Comparison of ENCODE assay signal across 1 cellular context in the genomic region with DNA sequence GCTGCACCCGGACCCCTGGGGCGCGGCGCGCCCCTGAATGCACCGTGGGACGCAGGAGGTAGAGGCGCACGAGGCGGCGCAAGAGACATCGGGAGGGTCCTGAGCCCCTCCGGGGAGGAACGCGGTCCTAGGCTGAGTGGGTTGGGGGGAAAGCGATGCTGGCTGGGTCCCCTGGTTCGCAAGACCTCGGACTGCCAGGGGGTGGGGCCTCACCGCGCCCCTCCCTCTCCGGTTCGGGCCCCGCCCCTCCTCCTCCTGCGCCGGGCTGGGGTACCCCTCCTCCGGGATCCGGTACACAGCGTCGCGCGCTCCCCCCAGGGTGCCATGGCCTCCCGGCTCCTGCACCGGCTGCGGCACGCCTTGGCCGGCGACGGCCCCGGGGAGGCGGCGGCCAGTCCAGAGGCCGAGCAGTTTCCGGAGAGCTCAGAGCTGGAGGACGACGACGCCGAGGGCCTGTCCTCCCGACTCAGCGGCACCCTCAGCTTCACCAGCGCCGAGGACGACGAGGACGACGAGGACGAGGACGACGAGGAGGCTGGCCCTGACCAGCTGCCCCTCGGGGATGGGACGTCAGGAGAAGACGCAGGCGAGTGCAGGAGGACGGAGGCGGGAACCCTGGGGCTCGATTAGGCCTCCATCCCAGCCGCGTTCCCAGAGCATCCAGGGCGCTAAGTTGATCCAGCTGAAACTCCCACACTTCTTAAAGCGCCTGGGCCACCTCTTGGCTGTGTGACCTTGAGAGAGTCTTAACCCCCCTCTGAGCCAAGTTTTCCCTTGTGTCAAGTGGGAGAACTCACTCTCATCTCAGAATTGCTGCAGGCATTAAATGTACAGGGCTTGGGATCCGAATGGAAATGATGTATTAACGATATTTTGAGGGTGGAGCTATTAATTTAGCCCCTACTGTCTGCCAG.
TF ChIP-seq lines count a peak whose summit lies in the region.

No MANE protein-coding gene starts in this region.

TF ChIP-seq in HepG2, 621 proteins besides CTCF, POLR2A, EP300 and RAD21 (continued from another document and continues in another):
- TF ChIP-seq, protein P1, sequence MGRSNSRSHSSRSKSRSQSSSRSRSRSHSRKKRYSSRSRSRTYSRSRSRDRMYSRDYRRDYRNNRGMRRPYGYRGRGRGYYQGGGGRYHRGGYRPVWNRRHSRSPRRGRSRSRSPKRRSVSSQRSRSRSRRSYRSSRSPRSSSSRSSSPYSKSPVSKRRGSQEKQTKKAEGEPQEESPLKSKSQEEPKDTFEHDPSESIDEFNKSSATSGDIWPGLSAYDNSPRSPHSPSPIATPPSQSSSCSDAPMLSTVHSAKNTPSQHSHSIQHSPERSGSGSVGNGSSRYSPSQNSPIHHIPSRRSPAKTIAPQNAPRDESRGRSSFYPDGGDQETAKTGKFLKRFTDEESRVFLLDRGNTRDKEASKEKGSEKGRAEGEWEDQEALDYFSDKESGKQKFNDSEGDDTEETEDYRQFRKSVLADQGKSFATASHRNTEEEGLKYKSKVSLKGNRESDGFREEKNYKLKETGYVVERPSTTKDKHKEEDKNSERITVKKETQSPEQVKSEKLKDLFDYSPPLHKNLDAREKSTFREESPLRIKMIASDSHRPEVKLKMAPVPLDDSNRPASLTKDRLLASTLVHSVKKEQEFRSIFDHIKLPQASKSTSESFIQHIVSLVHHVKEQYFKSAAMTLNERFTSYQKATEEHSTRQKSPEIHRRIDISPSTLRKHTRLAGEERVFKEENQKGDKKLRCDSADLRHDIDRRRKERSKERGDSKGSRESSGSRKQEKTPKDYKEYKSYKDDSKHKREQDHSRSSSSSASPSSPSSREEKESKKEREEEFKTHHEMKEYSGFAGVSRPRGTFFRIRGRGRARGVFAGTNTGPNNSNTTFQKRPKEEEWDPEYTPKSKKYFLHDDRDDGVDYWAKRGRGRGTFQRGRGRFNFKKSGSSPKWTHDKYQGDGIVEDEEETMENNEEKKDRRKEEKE (IDR thresholded peaks at IDR 0.05) = no peak
- TF ChIP-seq ZFP41 (CRISPR knock-in tag; IDR thresholded peaks at IDR 0.05; ENCODE audit: borderline replicate concordance) = no peak
- TF ChIP-seq, protein P2, sequence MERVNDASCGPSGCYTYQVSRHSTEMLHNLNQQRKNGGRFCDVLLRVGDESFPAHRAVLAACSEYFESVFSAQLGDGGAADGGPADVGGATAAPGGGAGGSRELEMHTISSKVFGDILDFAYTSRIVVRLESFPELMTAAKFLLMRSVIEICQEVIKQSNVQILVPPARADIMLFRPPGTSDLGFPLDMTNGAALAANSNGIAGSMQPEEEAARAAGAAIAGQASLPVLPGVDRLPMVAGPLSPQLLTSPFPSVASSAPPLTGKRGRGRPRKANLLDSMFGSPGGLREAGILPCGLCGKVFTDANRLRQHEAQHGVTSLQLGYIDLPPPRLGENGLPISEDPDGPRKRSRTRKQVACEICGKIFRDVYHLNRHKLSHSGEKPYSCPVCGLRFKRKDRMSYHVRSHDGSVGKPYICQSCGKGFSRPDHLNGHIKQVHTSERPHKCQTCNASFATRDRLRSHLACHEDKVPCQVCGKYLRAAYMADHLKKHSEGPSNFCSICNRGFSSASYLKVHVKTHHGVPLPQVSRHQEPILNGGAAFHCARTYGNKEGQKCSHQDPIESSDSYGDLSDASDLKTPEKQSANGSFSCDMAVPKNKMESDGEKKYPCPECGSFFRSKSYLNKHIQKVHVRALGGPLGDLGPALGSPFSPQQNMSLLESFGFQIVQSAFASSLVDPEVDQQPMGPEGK (CRISPR knock-in tag; IDR thresholded peaks at IDR 0.05) = peak; percentile 72
- TF ChIP-seq REPIN1 (CRISPR knock-in tag; IDR thresholded peaks at IDR 0.05; ENCODE audit: borderline replicate concordance, low read depth) = no peak
- TF ChIP-seq ZNF263 (CRISPR knock-in tag; IDR thresholded peaks at IDR 0.05) = peak; percentile 65
- no peak for TF ChIP-seq SSRP1 (CRISPR knock-in tag; IDR thresholded peaks at IDR 0.05)
- TF ChIP-seq SP1 (IDR thresholded peaks at IDR 0.05) = no peak
- peak; percentile 69 for TF ChIP-seq SP1 (CRISPR knock-in tag; IDR thresholded peaks at IDR 0.05)
- no peak; the same call in 1 of the 2 replicates for TF ChIP-seq SALL2 (CRISPR knock-in tag; IDR thresholded peaks at IDR 0.05)
- TF ChIP-seq, protein P3, sequence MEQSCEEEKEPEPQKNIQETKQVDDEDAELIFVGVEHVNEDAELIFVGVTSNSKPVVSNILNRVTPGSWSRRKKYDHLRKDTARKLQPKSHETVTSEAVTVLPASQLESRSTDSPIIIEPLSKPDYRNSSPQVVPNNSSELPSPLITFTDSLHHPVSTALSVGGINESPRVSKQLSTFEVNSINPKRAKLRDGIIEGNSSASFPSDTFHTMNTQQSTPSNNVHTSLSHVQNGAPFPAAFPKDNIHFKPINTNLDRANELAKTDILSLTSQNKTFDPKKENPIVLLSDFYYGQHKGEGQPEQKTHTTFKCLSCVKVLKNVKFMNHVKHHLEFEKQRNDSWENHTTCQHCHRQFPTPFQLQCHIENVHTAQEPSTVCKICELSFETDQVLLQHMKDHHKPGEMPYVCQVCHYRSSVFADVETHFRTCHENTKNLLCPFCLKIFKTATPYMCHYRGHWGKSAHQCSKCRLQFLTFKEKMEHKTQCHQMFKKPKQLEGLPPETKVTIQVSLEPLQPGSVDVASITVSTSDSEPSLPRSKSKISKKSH (CRISPR knock-in tag; IDR thresholded peaks at IDR 0.05; ENCODE audit: borderline replicate concordance) = peak; percentile 62; the same call in 1 of the 2 replicates
- TF ChIP-seq ZMYM4 (CRISPR knock-in tag; IDR thresholded peaks at IDR 0.05) = peak; percentile 37
- peak; percentile 94 for TF ChIP-seq ZFX (CRISPR knock-in tag; IDR thresholded peaks at IDR 0.05; ENCODE audit: low read depth)
- peak; percentile 9; the same call in 1 of the 2 replicates for TF ChIP-seq ZFP36L1 (CRISPR knock-in tag; IDR thresholded peaks at IDR 0.05)
- no peak for TF ChIP-seq NONO (IDR thresholded peaks at IDR 0.05)
- peak; percentile 86 for TF ChIP-seq NONO (CRISPR knock-in tag; conservative IDR thresholded peaks at IDR 0.05)
- TF ChIP-seq GFI1 (CRISPR knock-in tag; IDR thresholded peaks at IDR 0.05; ENCODE audit: borderline replicate concordance) = no peak
- TF ChIP-seq ZEB1 (IDR thresholded peaks at IDR 0.05; ENCODE audit: insufficient replicate concordance, low read depth) = peak; percentile 21
- no peak for TF ChIP-seq MAZ (IDR thresholded peaks at IDR 0.05; ENCODE audit: borderline replicate concordance, low read depth, low read length)
- peak; percentile 95 for TF ChIP-seq MAZ (CRISPR knock-in tag; IDR thresholded peaks at IDR 0.05; ENCODE audit: low read depth)
- peak; percentile 64 for TF ChIP-seq SAP130 (CRISPR knock-in tag; IDR thresholded peaks at IDR 0.05; ENCODE audit: low read depth)
- no peak for TF ChIP-seq CCAR2 (optimal IDR thresholded peaks at IDR 0.05; ENCODE audit: low read depth, low read length)
- TF ChIP-seq POLR2AphosphoS5 (IDR thresholded peaks at IDR 0.05; ENCODE audit: low read depth, low read length) = peak; percentile 84
- TF ChIP-seq, protein P4, sequence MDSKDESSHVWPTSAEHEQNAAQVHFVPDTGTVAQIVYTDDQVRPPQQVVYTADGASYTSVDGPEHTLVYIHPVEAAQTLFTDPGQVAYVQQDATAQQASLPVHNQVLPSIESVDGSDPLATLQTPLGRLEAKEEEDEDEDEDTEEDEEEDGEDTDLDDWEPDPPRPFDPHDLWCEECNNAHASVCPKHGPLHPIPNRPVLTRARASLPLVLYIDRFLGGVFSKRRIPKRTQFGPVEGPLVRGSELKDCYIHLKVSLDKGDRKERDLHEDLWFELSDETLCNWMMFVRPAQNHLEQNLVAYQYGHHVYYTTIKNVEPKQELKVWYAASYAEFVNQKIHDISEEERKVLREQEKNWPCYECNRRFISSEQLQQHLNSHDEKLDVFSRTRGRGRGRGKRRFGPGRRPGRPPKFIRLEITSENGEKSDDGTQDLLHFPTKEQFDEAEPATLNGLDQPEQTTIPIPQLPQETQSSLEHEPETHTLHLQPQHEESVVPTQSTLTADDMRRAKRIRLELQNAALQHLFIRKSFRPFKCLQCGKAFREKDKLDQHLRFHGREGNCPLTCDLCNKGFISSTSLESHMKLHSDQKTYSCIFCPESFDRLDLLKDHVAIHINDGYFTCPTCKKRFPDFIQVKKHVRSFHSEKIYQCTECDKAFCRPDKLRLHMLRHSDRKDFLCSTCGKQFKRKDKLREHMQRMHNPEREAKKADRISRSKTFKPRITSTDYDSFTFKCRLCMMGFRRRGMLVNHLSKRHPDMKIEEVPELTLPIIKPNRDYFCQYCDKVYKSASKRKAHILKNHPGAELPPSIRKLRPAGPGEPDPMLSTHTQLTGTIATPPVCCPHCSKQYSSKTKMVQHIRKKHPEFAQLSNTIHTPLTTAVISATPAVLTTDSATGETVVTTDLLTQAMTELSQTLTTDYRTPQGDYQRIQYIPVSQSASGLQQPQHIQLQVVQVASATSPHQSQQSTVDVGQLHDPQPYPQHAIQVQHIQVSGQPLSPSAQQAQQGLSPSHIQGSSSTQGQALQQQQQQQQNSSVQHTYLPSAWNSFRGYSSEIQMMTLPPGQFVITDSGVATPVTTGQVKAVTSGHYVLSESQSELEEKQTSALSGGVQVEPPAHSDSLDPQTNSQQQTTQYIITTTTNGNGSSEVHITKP (CRISPR knock-in tag; IDR thresholded peaks at IDR 0.05; ENCODE audit: low read depth) = 0 out of 2 replicates have a peak, but pooled peaks have one; percentile 33
- peak; percentile 56; the same call in 1 of the 2 replicates for TF ChIP-seq TBX2 (CRISPR knock-in tag; IDR thresholded peaks at IDR 0.05; ENCODE audit: borderline replicate concordance)
- 0 out of 2 replicates have a peak, but pooled peaks have one; percentile 19 for TF ChIP-seq NKX3-1 (CRISPR knock-in tag; IDR thresholded peaks at IDR 0.05)
- TF ChIP-seq, protein P5, sequence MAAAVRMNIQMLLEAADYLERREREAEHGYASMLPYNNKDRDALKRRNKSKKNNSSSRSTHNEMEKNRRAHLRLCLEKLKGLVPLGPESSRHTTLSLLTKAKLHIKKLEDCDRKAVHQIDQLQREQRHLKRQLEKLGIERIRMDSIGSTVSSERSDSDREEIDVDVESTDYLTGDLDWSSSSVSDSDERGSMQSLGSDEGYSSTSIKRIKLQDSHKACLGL (CRISPR knock-in tag; IDR thresholded peaks at IDR 0.05) = peak; percentile 77; the same call in 1 of the 2 replicates
- peak; percentile 33; the same call in 1 of the 2 replicates for TF ChIP-seq GZF1 (CRISPR knock-in tag; IDR thresholded peaks at IDR 0.05)
- TF ChIP-seq, protein P6, sequence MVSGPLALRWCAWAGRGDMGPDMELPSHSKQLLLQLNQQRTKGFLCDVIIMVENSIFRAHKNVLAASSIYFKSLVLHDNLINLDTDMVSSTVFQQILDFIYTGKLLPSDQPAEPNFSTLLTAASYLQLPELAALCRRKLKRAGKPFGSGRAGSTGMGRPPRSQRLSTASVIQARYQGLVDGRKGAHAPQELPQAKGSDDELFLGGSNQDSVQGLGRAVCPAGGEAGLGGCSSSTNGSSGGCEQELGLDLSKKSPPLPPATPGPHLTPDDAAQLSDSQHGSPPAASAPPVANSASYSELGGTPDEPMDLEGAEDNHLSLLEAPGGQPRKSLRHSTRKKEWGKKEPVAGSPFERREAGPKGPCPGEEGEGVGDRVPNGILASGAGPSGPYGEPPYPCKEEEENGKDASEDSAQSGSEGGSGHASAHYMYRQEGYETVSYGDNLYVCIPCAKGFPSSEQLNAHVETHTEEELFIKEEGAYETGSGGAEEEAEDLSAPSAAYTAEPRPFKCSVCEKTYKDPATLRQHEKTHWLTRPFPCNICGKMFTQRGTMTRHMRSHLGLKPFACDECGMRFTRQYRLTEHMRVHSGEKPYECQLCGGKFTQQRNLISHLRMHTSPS (CRISPR knock-in tag; IDR thresholded peaks at IDR 0.05; ENCODE audit: low read depth) = 0 out of 2 replicates have a peak, but pooled peaks have one; percentile 13
- peak; percentile 65; the same call in 1 of the 2 replicates for TF ChIP-seq BRD4 (CRISPR knock-in tag; IDR thresholded peaks at IDR 0.05)
- 0 out of 2 replicates have a peak, but pooled peaks have one; percentile 10 for TF ChIP-seq MYC (CRISPR knock-in tag; IDR thresholded peaks at IDR 0.05; ENCODE audit: borderline replicate concordance)
- TF ChIP-seq TAF1 (CRISPR knock-in tag; IDR thresholded peaks at IDR 0.05) = peak; percentile 58
- TF ChIP-seq NCOR1 (IDR thresholded peaks at IDR 0.05; ENCODE audit: borderline replicate concordance, low read length) = peak; percentile 47; the same call in 1 of the 2 replicates
- no peak for TF ChIP-seq SRSF4 (IDR thresholded peaks at IDR 0.05; ENCODE audit: low read depth, low read length, poor library complexity, severe bottlenecking)
- peak; percentile 83; the same call in 1 of the 2 replicates for TF ChIP-seq ZFP82 (CRISPR knock-in tag; IDR thresholded peaks at IDR 0.05; ENCODE audit: borderline replicate concordance)
- TF ChIP-seq, protein P7, sequence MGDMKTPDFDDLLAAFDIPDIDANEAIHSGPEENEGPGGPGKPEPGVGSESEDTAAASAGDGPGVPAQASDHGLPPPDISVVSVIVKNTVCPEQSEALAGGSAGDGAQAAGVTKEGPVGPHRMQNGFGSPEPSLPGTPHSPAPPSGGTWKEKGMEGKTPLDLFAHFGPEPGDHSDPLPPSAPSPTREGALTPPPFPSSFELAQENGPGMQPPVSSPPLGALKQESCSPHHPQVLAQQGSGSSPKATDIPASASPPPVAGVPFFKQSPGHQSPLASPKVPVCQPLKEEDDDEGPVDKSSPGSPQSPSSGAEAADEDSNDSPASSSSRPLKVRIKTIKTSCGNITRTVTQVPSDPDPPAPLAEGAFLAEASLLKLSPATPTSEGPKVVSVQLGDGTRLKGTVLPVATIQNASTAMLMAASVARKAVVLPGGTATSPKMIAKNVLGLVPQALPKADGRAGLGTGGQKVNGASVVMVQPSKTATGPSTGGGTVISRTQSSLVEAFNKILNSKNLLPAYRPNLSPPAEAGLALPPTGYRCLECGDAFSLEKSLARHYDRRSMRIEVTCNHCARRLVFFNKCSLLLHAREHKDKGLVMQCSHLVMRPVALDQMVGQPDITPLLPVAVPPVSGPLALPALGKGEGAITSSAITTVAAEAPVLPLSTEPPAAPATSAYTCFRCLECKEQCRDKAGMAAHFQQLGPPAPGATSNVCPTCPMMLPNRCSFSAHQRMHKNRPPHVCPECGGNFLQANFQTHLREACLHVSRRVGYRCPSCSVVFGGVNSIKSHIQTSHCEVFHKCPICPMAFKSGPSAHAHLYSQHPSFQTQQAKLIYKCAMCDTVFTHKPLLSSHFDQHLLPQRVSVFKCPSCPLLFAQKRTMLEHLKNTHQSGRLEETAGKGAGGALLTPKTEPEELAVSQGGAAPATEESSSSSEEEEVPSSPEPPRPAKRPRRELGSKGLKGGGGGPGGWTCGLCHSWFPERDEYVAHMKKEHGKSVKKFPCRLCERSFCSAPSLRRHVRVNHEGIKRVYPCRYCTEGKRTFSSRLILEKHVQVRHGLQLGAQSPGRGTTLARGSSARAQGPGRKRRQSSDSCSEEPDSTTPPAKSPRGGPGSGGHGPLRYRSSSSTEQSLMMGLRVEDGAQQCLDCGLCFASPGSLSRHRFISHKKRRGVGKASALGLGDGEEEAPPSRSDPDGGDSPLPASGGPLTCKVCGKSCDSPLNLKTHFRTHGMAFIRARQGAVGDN (CRISPR knock-in tag; IDR thresholded peaks at IDR 0.05) = peak; percentile 98
- TF ChIP-seq, protein P8, sequence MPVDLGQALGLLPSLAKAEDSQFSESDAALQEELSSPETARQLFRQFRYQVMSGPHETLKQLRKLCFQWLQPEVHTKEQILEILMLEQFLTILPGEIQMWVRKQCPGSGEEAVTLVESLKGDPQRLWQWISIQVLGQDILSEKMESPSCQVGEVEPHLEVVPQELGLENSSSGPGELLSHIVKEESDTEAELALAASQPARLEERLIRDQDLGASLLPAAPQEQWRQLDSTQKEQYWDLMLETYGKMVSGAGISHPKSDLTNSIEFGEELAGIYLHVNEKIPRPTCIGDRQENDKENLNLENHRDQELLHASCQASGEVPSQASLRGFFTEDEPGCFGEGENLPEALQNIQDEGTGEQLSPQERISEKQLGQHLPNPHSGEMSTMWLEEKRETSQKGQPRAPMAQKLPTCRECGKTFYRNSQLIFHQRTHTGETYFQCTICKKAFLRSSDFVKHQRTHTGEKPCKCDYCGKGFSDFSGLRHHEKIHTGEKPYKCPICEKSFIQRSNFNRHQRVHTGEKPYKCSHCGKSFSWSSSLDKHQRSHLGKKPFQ (CRISPR knock-in tag; IDR thresholded peaks at IDR 0.05; ENCODE audit: insufficient replicate concordance) = peak; percentile 43
- TF ChIP-seq RBM39 (IDR thresholded peaks at IDR 0.05; ENCODE audit: low read depth, low read length, poor library complexity, severe bottlenecking) = peak; percentile 94
